8 cellular contexts compared by ENCODE assay signal in genomic region chrX:55140800-55141199, GRCh38. TPM values are rescaled to one million over a fixed set of nuclear protein-coding genes. Genes with fewer than 3 reads are reported as not detected.
"Had no signal": no experiment of that assay in that cellular context is flagged by ENCODE, and none has a peak within 500 bp of the region (broad histone marks: within the 10 kb centered on the region; RNA-seq: fewer than 3 reads in every experiment).

No MANE protein-coding gene starts in this region.

RNA-seq across cellular contexts. Expression of gene PAGE2, which starts 52.0 kb away (rescaled TPM):
- total RNA-seq: LHCN-M2, MCF 10A, NCI-H460, OCI-LY7, PC-9, Right ventricle myocardium inferior, SJCRH30, SK-MEL-5 had no signal
